Comparison of ENCODE assay signal across 18 cellular contexts in genomic region chr10:96309631-96310358, GRCh38.
A peak's percentile ranks its signal among the peaks of the same experiment; 100 is the strongest.
DNase-seq lines count a peak whose midpoint lies in the region; FAIRE-seq lines count a peak whose summit lies in the region.
"Had no signal": no experiment of that assay in that cellular context is flagged by ENCODE, and none has a peak within 500 bp of the region (broad histone marks: within the 10 kb centered on the region; RNA-seq: fewer than 3 reads in every experiment).

No MANE protein-coding gene starts in this region.

- H3K27ac ChIP-seq in KOPT-K1 (ENCODE audit: low read depth, low read length, poor library complexity, severe bottlenecking) (peak overlapping the region; percentile 89), iPS-18a (ENCODE audit: low read length) (peak overlapping the region; percentile 82), rectal smooth muscle tissue (ENCODE audit: low read depth, low read length) (peak overlapping the region; percentile 60)
- H3K27ac ChIP-seq: epithelial cell of prostate, foreskin keratinocyte had no signal

- H3K36me3 ChIP-seq in KOPT-K1 (ENCODE audit: insufficient read depth, low read length) (no peaks in the 10 kb centered on the region), iPS-18a (ENCODE audit: control insufficient read depth, low read depth, low read length) (no peaks in the 10 kb centered on the region), rectal smooth muscle tissue (ENCODE audit: control insufficient read depth, insufficient read depth, low read length) (no peaks in the 10 kb centered on the region)

- peak; percentile 48 for FAIRE-seq in GM19239 (lab: Jason Lieb, UNC)

- peak overlapping the region; percentile 49 for H3K9ac ChIP-seq in iPS-18a (ENCODE audit: low read length)
- no peak overlapping the region for H3K9ac ChIP-seq in rectal smooth muscle tissue (ENCODE audit: low read length)

- H3K4me1 ChIP-seq in iPS-18a (ENCODE audit: control insufficient read depth, low read depth, low read length) (peaks cover 46% of the 10 kb centered on the region), rectal smooth muscle tissue (ENCODE audit: control insufficient read depth, insufficient read depth, low read length) (peaks cover 11% of the 10 kb centered on the region)
- H3K4me1 ChIP-seq: foreskin keratinocyte had no signal

- H3K9me3 ChIP-seq in KOPT-K1 (ENCODE audit: insufficient read depth, low read length, poor library complexity, severe bottlenecking): no peaks in the 10 kb centered on the region
- H3K9me3 ChIP-seq in iPS-18a (ENCODE audit: control insufficient read depth, low read depth, low read length): no peaks in the 10 kb centered on the region

- H3K27me3 ChIP-seq in iPS-18a (ENCODE audit: control insufficient read depth, insufficient read depth, low read length): no peaks in the 10 kb centered on the region
- no peaks in the 10 kb centered on the region for H3K27me3 ChIP-seq in rectal smooth muscle tissue (ENCODE audit: control insufficient read depth, insufficient read depth, low read length)

- DNase-seq in GM19239 (ENCODE audit: insufficient read length, low spot score): no peak
- no peak for DNase-seq in NCI-H446 treated with DMSO at 0.1 percent for 48 hours (lab: John Stamatoyannopoulos, UW)
- DNase-seq in stimulated activated naive CD4-positive, alpha-beta T cell (lab: John Stamatoyannopoulos, UW): no peak
- DNase-seq in activated CD4-positive, alpha-beta T cell treated with anti-CD3 and anti-CD28 coated beads for 4 hours: no peak
- DNase-seq: activated CD4-positive, alpha-beta T cell treated with anti-CD3 and anti-CD28 coated beads, Interleukin-2, amount 50 U/mL, for 1 hour; activated CD8-positive, alpha-beta memory T cell treated with anti-CD3 and anti-CD28 coated beads, Interleukin-2, amount 50 U/mL, for 4 hours; activated effector memory CD4-positive, alpha-beta T cell treated with Interleukin-2 at 50 U/mL for 16 hours; foreskin keratinocyte; NCI-H1105 treated with DMSO at 0.1 percent for 48 hours; NCI-H2081 treated with DMSO at 0.1 percent for 48 hours; NCI-H524; SHP77; stimulated activated CD4-positive, alpha-beta T cell treated with anti-CD3 and anti-CD28 coated beads, Interleukin-4, amount 100 ng/mL, for 4 hours; T-helper 1 cell had no signal

- H3K4me3 ChIP-seq in iPS-18a (ENCODE audit: low read length) (peak overlapping the region; percentile 26), rectal smooth muscle tissue (ENCODE audit: low read length) (no peak overlapping the region)
